Comparison of ENCODE assay signal across 25 cellular contexts in genomic region chr11:8584096-8584495, GRCh38. TPM values are rescaled to one million over a fixed set of nuclear protein-coding genes. Genes with fewer than 3 reads are reported as not detected.
DNase-seq lines count a peak whose midpoint lies in the region; ATAC-seq, FAIRE-seq and TF ChIP-seq lines count a peak whose summit lies in the region.
"Had no signal": no experiment of that assay in that cellular context is flagged by ENCODE, and none has a peak within 500 bp of the region (broad histone marks: within the 10 kb centered on the region; RNA-seq: fewer than 3 reads in every experiment).

No MANE protein-coding gene starts in this region.

- H3K36me3 ChIP-seq in pancreas, result no peaks in the 10 kb centered on the region
- H3K36me3 ChIP-seq: gastrocnemius medialis, HAP-1, Peyer's patch, suprapubic skin had no signal

- H3K9me3 ChIP-seq in pancreas, result no peaks in the 10 kb centered on the region
- H3K9me3 ChIP-seq: body of pancreas, gastrocnemius medialis, HAP-1, Peyer's patch, suprapubic skin had no signal

- H3K4me3 ChIP-seq in pancreas, result no peak overlapping the region
- H3K4me3 ChIP-seq: body of pancreas, gastrocnemius medialis, HAP-1, Peyer's patch, skin epidermis, suprapubic skin had no signal

- no peaks in the 10 kb centered on the region for H3K9me3 Mint-ChIP-seq in activated CD8-positive, alpha-beta memory T cell treated with anti-CD3 and anti-CD28 coated beads, Interleukin-2, amount 10 ng/mL, durations not matched to agents 7 days and 5 days (ENCODE audit: low read depth)

- H3K27me3 ChIP-seq in pancreas, result no peaks in the 10 kb centered on the region
- H3K27me3 ChIP-seq: body of pancreas, Peyer's patch had no signal

- intact Hi-C loops in pancreas (cut with DNase I), result no loop called here

- peak; percentile 54 for DNase-seq in EL
- DNase-seq in fibroblast of peridontal ligament (ENCODE audit: extremely low read depth), result peak; percentile 34
- no peak for DNase-seq in pancreas
- no peak for DNase-seq in GM13976 (ENCODE audit: low spot score)
- no peak for DNase-seq in activated CD8-positive, alpha-beta memory T cell treated with anti-CD3 and anti-CD28 coated beads, Interleukin-2, amount 10 ng/mL, durations not matched to agents 7 days and 5 days
- DNase-seq: ACHN; activated CD4-positive, alpha-beta T cell treated with anti-CD3 and anti-CD28 coated beads, Interleukin-2, amount 10 ng/mL, durations not matched to agents 24 days and 14 days; activated gamma-delta T cell; activated naive CD8-positive, alpha-beta T cell treated with anti-CD3 and anti-CD28 coated beads for 36 hours; activated T-cell treated with anti-CD3 and anti-CD28 coated beads, Interleukin-2, amount 50 U/mL, for 4 hours; body of pancreas; CD8-positive, alpha-beta memory T cell; gastrocnemius medialis; left cardiac atrium; nephron progenitor cell; Peyer's patch; stimulated activated naive CD4-positive, alpha-beta T cell treated with Interleukin-2 at 50 U/mL for 16 hours; T1000 had no signal

- H3K4me1 Mint-ChIP-seq in activated CD8-positive, alpha-beta memory T cell treated with anti-CD3 and anti-CD28 coated beads, Interleukin-2, amount 10 ng/mL, durations not matched to agents 7 days and 5 days, result peaks cover 2% of the 10 kb centered on the region
- H3K4me1 Mint-ChIP-seq: activated CD4-positive, alpha-beta T cell treated with anti-CD3 and anti-CD28 coated beads, Interleukin-2, amount 10 ng/mL, durations not matched to agents 24 days and 14 days; activated naive CD8-positive, alpha-beta T cell treated with anti-CD3 and anti-CD28 coated beads for 36 hours; CD8-positive, alpha-beta memory T cell had no signal

- no peak overlapping the region for H3K4me3 Mint-ChIP-seq in activated CD8-positive, alpha-beta memory T cell treated with anti-CD3 and anti-CD28 coated beads, Interleukin-2, amount 10 ng/mL, durations not matched to agents 7 days and 5 days
- H3K4me3 Mint-ChIP-seq: activated CD4-positive, alpha-beta T cell treated with anti-CD3 and anti-CD28 coated beads, Interleukin-2, amount 10 ng/mL, durations not matched to agents 24 days and 14 days; activated naive CD8-positive, alpha-beta T cell treated with anti-CD3 and anti-CD28 coated beads for 36 hours; activated T-cell treated with anti-CD3 and anti-CD28 coated beads, Interleukin-2, amount 50 U/mL, for 4 hours; CD8-positive, alpha-beta memory T cell; nephron progenitor cell had no signal

- in situ Hi-C loops in GM13976 (cut with MboI; ENCODE audit: low sequenced_read_pairs, unreplicated experiment), result no loop called here

- no peaks in the 10 kb centered on the region for H3K4me1 ChIP-seq in pancreas
- H3K4me1 ChIP-seq: gastrocnemius medialis, HAP-1, Peyer's patch, suprapubic skin had no signal

- WGBS in pancreas, 2 donors, result 28 to 57% methylated on average over 1 of the region's 1 CpG

- no peak overlapping the region for H3K27ac Mint-ChIP-seq in activated CD8-positive, alpha-beta memory T cell treated with anti-CD3 and anti-CD28 coated beads, Interleukin-2, amount 10 ng/mL, durations not matched to agents 7 days and 5 days
- H3K27ac Mint-ChIP-seq: activated CD4-positive, alpha-beta T cell treated with anti-CD3 and anti-CD28 coated beads, Interleukin-2, amount 10 ng/mL, durations not matched to agents 24 days and 14 days; activated naive CD8-positive, alpha-beta T cell treated with anti-CD3 and anti-CD28 coated beads for 36 hours; CD8-positive, alpha-beta memory T cell had no signal

- peaks cover 42% of the 10 kb centered on the region for H3K27me3 Mint-ChIP-seq in activated CD8-positive, alpha-beta memory T cell treated with anti-CD3 and anti-CD28 coated beads, Interleukin-2, amount 10 ng/mL, durations not matched to agents 7 days and 5 days

- no peak overlapping the region for H3K27ac ChIP-seq in pancreas
- H3K27ac ChIP-seq: body of pancreas, gastrocnemius medialis, skin epidermis, suprapubic skin had no signal

- CTCF ChIA-PET in activated CD8-positive, alpha-beta memory T cell treated with anti-CD3 and anti-CD28 coated beads, Interleukin-2, amount 10 ng/mL, durations not matched to agents 7 days and 5 days (lab: Charles Lee), result no interaction called here

- no peak for FAIRE-seq in pancreas (lab: Jason Lieb, UNC)
- FAIRE-seq: urothelium cell line had no signal

- TF ChIP-seq CTCF in pancreas (IDR thresholded peaks at IDR 0.05) (no peak), GM13976 (IDR thresholded peaks at IDR 0.05; ENCODE audit: borderline replicate concordance, control extremely low read depth, extremely low read depth, insufficient read depth, missing control alignments) (no peak)

- no peaks in the 10 kb centered on the region for H3K36me3 Mint-ChIP-seq in activated CD8-positive, alpha-beta memory T cell treated with anti-CD3 and anti-CD28 coated beads, Interleukin-2, amount 10 ng/mL, durations not matched to agents 7 days and 5 days
- H3K36me3 Mint-ChIP-seq: activated naive CD8-positive, alpha-beta T cell treated with anti-CD3 and anti-CD28 coated beads for 36 hours had no signal

- ATAC-seq in SK-N-SH treated with all-trans-retinoic acid at 6 μM for 48 hours (peak; percentile 74), pancreas (peak in 3 of 4 donors; percentile 30 to 44 (median 37)), GM21447 (IDR thresholded peaks at IDR 0.05; ENCODE audit: unreplicated experiment) (no peak)
- ATAC-seq in activated CD8-positive, alpha-beta memory T cell treated with anti-CD3 and anti-CD28 coated beads, Interleukin-2, amount 10 ng/mL, durations not matched to agents 7 days and 5 days, result no peak
- ATAC-seq: activated T-cell treated with anti-CD3 and anti-CD28 coated beads, Interleukin-2, amount 50 U/mL, for 4 hours; body of pancreas; esophagus mucosa; gastrocnemius medialis had no signal

TF ChIP-seq in SK-N-SH treated with all-trans-retinoic acid at 6 μM for 48 hours, 23 proteins besides CTCF, POLR2A, EP300 and RAD21:
- TF ChIP-seq ZFP3 (CRISPR knock-in tag; IDR thresholded peaks at IDR 0.05), result no peak
- no peak for TF ChIP-seq TSHZ2 (CRISPR knock-in tag; IDR thresholded peaks at IDR 0.05)
- no peak for TF ChIP-seq ARNTL (CRISPR knock-in tag; IDR thresholded peaks at IDR 0.05; ENCODE audit: borderline replicate concordance, low read depth)
- no peak for TF ChIP-seq CSDC2 (CRISPR knock-in tag; IDR thresholded peaks at IDR 0.05)
TF ChIP-seq in SK-N-SH treated with all-trans-retinoic acid at 6 μM for 48 hours: peak in this region for 0.

RNA-seq across cellular contexts. Expression of gene STK33, which starts 9.9 kb away (rescaled TPM):
- 10 to 100 TPM in 1 of 6 donors, 1 to 10 TPM in 5; 6.0 to 11.4 (median 7.0) TPM for total RNA-seq in pancreas
- polyA plus RNA-seq in pancreas, result 10 to 100 TPM; 10.1 to 23.9 TPM
- 1 to 10 TPM; 1.4 to 1.8 TPM for total RNA-seq in activated CD8-positive, alpha-beta memory T cell treated with anti-CD3 and anti-CD28 coated beads, Interleukin-2, amount 10 ng/mL, durations not matched to agents 7 days and 5 days

Comparison
In these comparisons a context has a peak if more than half of its experiments do, and no peak if none do; other contexts are left out.
1. DNase-seq: peak in EL (single experiment) and fibroblast of peridontal ligament (single experiment); none in pancreas (0 of 6), GM13976 (single experiment) and activated CD8-positive, alpha-beta memory T cell treated with anti-CD3 and anti-CD28 coated beads, Interleukin-2, amount 10 ng/mL, durations not matched to agents 7 days and 5 days (single experiment).
2. ATAC-seq: peak in SK-N-SH treated with all-trans-retinoic acid at 6 μM for 48 hours (single experiment) and pancreas (3 of 4); none in activated CD8-positive, alpha-beta memory T cell treated with anti-CD3 and anti-CD28 coated beads, Interleukin-2, amount 10 ng/mL, durations not matched to agents 7 days and 5 days (single experiment) and GM21447 (single experiment).